Comparison of ENCODE assay signal across 8 cellular contexts in the genomic region with DNA sequence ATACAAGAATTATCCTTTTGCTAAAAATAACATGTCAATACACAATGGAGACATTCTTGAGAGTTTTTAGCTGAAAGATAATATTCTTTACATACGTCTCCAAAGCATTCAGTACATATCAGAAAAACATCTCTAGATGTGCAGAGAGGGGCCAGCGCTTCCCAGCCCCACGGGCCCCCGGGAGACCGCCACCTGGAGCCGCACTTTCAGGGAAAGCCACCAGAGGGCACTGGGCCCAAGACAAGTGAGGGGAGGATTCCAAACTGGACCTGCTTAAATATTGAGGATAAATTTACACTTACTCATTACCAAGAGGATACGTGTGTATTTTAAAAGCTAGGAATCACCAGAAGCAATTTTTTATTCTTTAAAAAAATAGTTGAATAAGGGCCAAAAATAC.
DNase-seq lines count a peak whose midpoint lies in the region; ATAC-seq, FAIRE-seq and TF ChIP-seq lines count a peak whose summit lies in the region.

No MANE protein-coding gene starts in this region.

- no peaks in the 10 kb centered on the region for H3K9me3 Mint-ChIP-seq in stimulated activated naive CD8-positive, alpha-beta T cell treated with anti-CD3 and anti-CD28 coated beads, Interleukin-15, amount 100 ng/mL, for 72 hours
- H3K9me3 Mint-ChIP-seq in endothelial cell (ENCODE audit: unreplicated experiment), result peaks cover 17% of the 10 kb centered on the region

- H3K36me3 Mint-ChIP-seq in endothelial cell (ENCODE audit: low read depth, unreplicated experiment), result peaks cover 8% of the 10 kb centered on the region

- DNase-seq in stimulated activated naive CD8-positive, alpha-beta T cell treated with anti-CD3 and anti-CD28 coated beads, Interleukin-15, Interleukin-2, amounts not matched to agents 100 U/mL and 50 U/mL, for 24 hours, result peak; percentile 14
- DNase-seq in stimulated activated naive CD8-positive, alpha-beta T cell treated with anti-CD3 and anti-CD28 coated beads, Interleukin-15, amount 100 ng/mL, for 72 hours, result no peak
- DNase-seq in NCI-H146 (lab: John Stamatoyannopoulos, UW) (peak; percentile 62), endothelial cell (ENCODE audit: low spot score) (peak; percentile 22), urothelium cell line (ENCODE audit: low spot score) (peak; percentile 63), C1 segment of cervical spinal cord (lab: John Stamatoyannopoulos, UW) (no peak)

- no peak for FAIRE-seq in urothelium cell line (lab: Jason Lieb, UNC)

- no peaks in the 10 kb centered on the region for H3K4me1 Mint-ChIP-seq in stimulated activated naive CD8-positive, alpha-beta T cell treated with anti-CD3 and anti-CD28 coated beads, Interleukin-15, amount 100 ng/mL, for 72 hours
- no peaks in the 10 kb centered on the region for H3K4me1 Mint-ChIP-seq in endothelial cell (ENCODE audit: unreplicated experiment)

- no peak overlapping the region for H3K27ac Mint-ChIP-seq in stimulated activated naive CD8-positive, alpha-beta T cell treated with anti-CD3 and anti-CD28 coated beads, Interleukin-15, amount 100 ng/mL, for 72 hours
- H3K27ac Mint-ChIP-seq in endothelial cell (ENCODE audit: unreplicated experiment), result no peak overlapping the region

- no peak for ATAC-seq in stimulated activated naive CD8-positive, alpha-beta T cell treated with anti-CD3 and anti-CD28 coated beads, Interleukin-15, Interleukin-2, amounts not matched to agents 100 U/mL and 50 U/mL, for 24 hours
- ATAC-seq in stimulated activated naive CD8-positive, alpha-beta T cell treated with anti-CD3 and anti-CD28 coated beads, Interleukin-15, amount 100 ng/mL, for 72 hours, result no peak
- no peak for ATAC-seq in HG02763 (IDR thresholded peaks at IDR 0.05; ENCODE audit: unreplicated experiment)
- ATAC-seq in HG03378 (IDR thresholded peaks at IDR 0.05; ENCODE audit: unreplicated experiment), result no peak

- peaks cover 27% of the 10 kb centered on the region for H3K27me3 Mint-ChIP-seq in stimulated activated naive CD8-positive, alpha-beta T cell treated with anti-CD3 and anti-CD28 coated beads, Interleukin-15, amount 100 ng/mL, for 72 hours
- H3K27me3 Mint-ChIP-seq in endothelial cell (ENCODE audit: unreplicated experiment), result peaks cover 3% of the 10 kb centered on the region

- TF ChIP-seq CTCF in endothelial cell (IDR thresholded peaks at IDR 0.05; ENCODE audit: unreplicated experiment), result peak; percentile 42

- no peak overlapping the region for H3K4me3 Mint-ChIP-seq in stimulated activated naive CD8-positive, alpha-beta T cell treated with anti-CD3 and anti-CD28 coated beads, Interleukin-15, amount 100 ng/mL, for 72 hours
- no peak overlapping the region for H3K4me3 Mint-ChIP-seq in endothelial cell (ENCODE audit: unreplicated experiment)

Comparison
In these comparisons a context has a peak if more than half of its experiments do, and no peak if none do; other contexts are left out.
1. DNase-seq: peak in stimulated activated naive CD8-positive, alpha-beta T cell treated with anti-CD3 and anti-CD28 coated beads, Interleukin-15, Interleukin-2, amounts not matched to agents 100 U/mL and 50 U/mL, for 24 hours (single experiment), NCI-H146 (single experiment), endothelial cell (single experiment) and urothelium cell line (single experiment); none in stimulated activated naive CD8-positive, alpha-beta T cell treated with anti-CD3 and anti-CD28 coated beads, Interleukin-15, amount 100 ng/mL, for 72 hours (0 of 2) and C1 segment of cervical spinal cord (0 of 14).